1 cellular context compared by ENCODE assay signal in genomic region chr15:60735559-60736047, GRCh38.
A peak's percentile ranks its signal among the peaks of the same experiment; 100 is the strongest.
TF ChIP-seq lines count a peak whose summit lies in the region.

No MANE protein-coding gene starts in this region.

TF ChIP-seq in HepG2, 621 proteins besides CTCF, POLR2A, EP300 and RAD21 (continued from another document and continues in another):
- TF ChIP-seq ZXDC (CRISPR knock-in tag; IDR thresholded peaks at IDR 0.05), result no peak
- TF ChIP-seq NR0B2 (CRISPR knock-in tag; IDR thresholded peaks at IDR 0.05), result no peak
- TF ChIP-seq ZNF251 (CRISPR knock-in tag; IDR thresholded peaks at IDR 0.05), result no peak
- TF ChIP-seq PHB2 (IDR thresholded peaks at IDR 0.05; ENCODE audit: partially characterized antibody), result no peak
- no peak for TF ChIP-seq ZNF737 (CRISPR knock-in tag; IDR thresholded peaks at IDR 0.05; ENCODE audit: borderline replicate concordance)
- no peak for TF ChIP-seq PAF1 (CRISPR knock-in tag; IDR thresholded peaks at IDR 0.05)
- no peak for TF ChIP-seq RBAK (CRISPR knock-in tag; IDR thresholded peaks at IDR 0.05)
- TF ChIP-seq RCOR2 (CRISPR knock-in tag; IDR thresholded peaks at IDR 0.05), result peak; percentile 90
- TF ChIP-seq ATRX (CRISPR knock-in tag; IDR thresholded peaks at IDR 0.05; ENCODE audit: borderline replicate concordance), result no peak
- TF ChIP-seq BHLHE40 (IDR thresholded peaks at IDR 0.05; ENCODE audit: low read length), result 0 out of 2 replicates have a peak, but pooled peaks have one; percentile 5
- 0 out of 2 replicates have a peak, but pooled peaks have one; percentile 58 for TF ChIP-seq ZNF543 (CRISPR knock-in tag; IDR thresholded peaks at IDR 0.05)
- TF ChIP-seq CBX1 (IDR thresholded peaks at IDR 0.05; ENCODE audit: low read depth), result no peak
- no peak for TF ChIP-seq ZNF749 (CRISPR knock-in tag; IDR thresholded peaks at IDR 0.05; ENCODE audit: borderline replicate concordance)
- no peak for TF ChIP-seq ZNF136 (CRISPR knock-in tag; IDR thresholded peaks at IDR 0.05; ENCODE audit: low read depth)
- TF ChIP-seq SOX5 (CRISPR knock-in tag; IDR thresholded peaks at IDR 0.05; ENCODE audit: borderline replicate concordance), result peak; percentile 91; the same call in 1 of the 2 replicates
- TF ChIP-seq ZNF274 (CRISPR knock-in tag; IDR thresholded peaks at IDR 0.05), result no peak; the same call in 1 of the 2 replicates
- no peak for TF ChIP-seq ZNF597 (CRISPR knock-in tag; IDR thresholded peaks at IDR 0.05)
- no peak for TF ChIP-seq ZNF264 (CRISPR knock-in tag; IDR thresholded peaks at IDR 0.05)
- TF ChIP-seq SALL2 (CRISPR knock-in tag; IDR thresholded peaks at IDR 0.05), result no peak
- TF ChIP-seq SP1 (IDR thresholded peaks at IDR 0.05), result no peak
- TF ChIP-seq SP1 (CRISPR knock-in tag; IDR thresholded peaks at IDR 0.05), result no peak
- no peak for TF ChIP-seq MTERF4 (CRISPR knock-in tag; IDR thresholded peaks at IDR 0.05)
- no peak for TF ChIP-seq SIN3A (IDR thresholded peaks at IDR 0.05; ENCODE audit: borderline replicate concordance, low read depth, low read length)
- TF ChIP-seq KDM5A (IDR thresholded peaks at IDR 0.05; ENCODE audit: borderline replicate concordance, low read length), result no peak
- TF ChIP-seq HMG20B (CRISPR knock-in tag; conservative IDR thresholded peaks at IDR 0.05), result no peak
- TF ChIP-seq HNRNPK (IDR thresholded peaks at IDR 0.05; ENCODE audit: low read depth, low read length, poor library complexity, severe bottlenecking), result no peak
- TF ChIP-seq ZNF143 (CRISPR knock-in tag; IDR thresholded peaks at IDR 0.05), result no peak
- no peak for TF ChIP-seq MNT (IDR thresholded peaks at IDR 0.05)
- peak; percentile 86; the same call in 1 of the 2 replicates for TF ChIP-seq FOXJ3 (CRISPR knock-in tag; IDR thresholded peaks at IDR 0.05; ENCODE audit: borderline replicate concordance)
- TF ChIP-seq LBX2 (CRISPR knock-in tag; IDR thresholded peaks at IDR 0.05; ENCODE audit: borderline replicate concordance), result no peak
- TF ChIP-seq KDM3A (CRISPR knock-in tag; IDR thresholded peaks at IDR 0.05; ENCODE audit: low read depth), result no peak; the same call in 1 of the 2 replicates
- no peak for TF ChIP-seq MYC (CRISPR knock-in tag; IDR thresholded peaks at IDR 0.05; ENCODE audit: borderline replicate concordance)
- no peak for TF ChIP-seq ZNF704 (CRISPR knock-in tag; IDR thresholded peaks at IDR 0.05; ENCODE audit: borderline replicate concordance)
- no peak for TF ChIP-seq JDP2 (CRISPR knock-in tag; IDR thresholded peaks at IDR 0.05; ENCODE audit: borderline replicate concordance)
- no peak for TF ChIP-seq HNRNPUL1 (IDR thresholded peaks at IDR 0.05; ENCODE audit: low read depth, low read length)
- TF ChIP-seq ZMYM2 (CRISPR knock-in tag; IDR thresholded peaks at IDR 0.05), result no peak
- peak in 1 of 2 experiments; percentile 24; a peak in 2 of 4 replicates for TF ChIP-seq NR2F1 (CRISPR knock-in tag; IDR thresholded peaks at IDR 0.05)
- TF ChIP-seq FIP1L1 (IDR thresholded peaks at IDR 0.05; ENCODE audit: borderline replicate concordance, insufficient read depth, low read depth, low read length), result no peak
- TF ChIP-seq ZNF276 (CRISPR knock-in tag; IDR thresholded peaks at IDR 0.05; ENCODE audit: low read depth), result peak; percentile 79; the same call in 1 of the 2 replicates
- TF ChIP-seq MBNL3 (CRISPR knock-in tag; conservative IDR thresholded peaks at IDR 0.05), result no peak
- no peak for TF ChIP-seq SATB2 (CRISPR knock-in tag; IDR thresholded peaks at IDR 0.05)
- no peak for TF ChIP-seq KLF12 (CRISPR knock-in tag; IDR thresholded peaks at IDR 0.05; ENCODE audit: borderline replicate concordance)
- no peak for TF ChIP-seq ATF5 (CRISPR knock-in tag; IDR thresholded peaks at IDR 0.05; ENCODE audit: low read depth)
- TF ChIP-seq ZBTB40 (IDR thresholded peaks at IDR 0.05), result no peak
- peak; percentile 42; the same call in 1 of the 2 replicates for TF ChIP-seq ZBTB40 (CRISPR knock-in tag; IDR thresholded peaks at IDR 0.05)
- TF ChIP-seq POLR2AphosphoS2 (IDR thresholded peaks at IDR 0.05; ENCODE audit: low read depth, low read length), result no peak
